Comparison of ENCODE assay signal across 34 cellular contexts in genomic region chr11:132187814-132188213, GRCh38.
DNase-seq lines count a peak whose midpoint lies in the region; ATAC-seq and TF ChIP-seq lines count a peak whose summit lies in the region.
"Had no signal": no experiment of that assay in that cellular context is flagged by ENCODE, and none has a peak within 500 bp of the region (broad histone marks: within the 10 kb centered on the region; RNA-seq: fewer than 3 reads in every experiment).

No MANE protein-coding gene starts in this region.

- no peaks in the 10 kb centered on the region for H3K27me3 ChIP-seq in MG63
- H3K27me3 ChIP-seq: BLaER1 treated with 17β-estradiol and CSF1 and Interleukin-3, amounts not matched to agents 10 nM and 100 nM; foreskin keratinocyte; heart left ventricle; neural progenitor cell; uterus had no signal

- no peak overlapping the region for H3K27ac Mint-ChIP-seq in HFFc6
- H3K27ac Mint-ChIP-seq: activated naive CD8-positive, alpha-beta T cell treated with anti-CD3 and anti-CD28 coated beads for 36 hours; neural progenitor cell; progenitor cell of endocrine pancreas had no signal

- no peaks in the 10 kb centered on the region for H3K36me3 Mint-ChIP-seq in HFFc6 (ENCODE audit: low read depth)
- H3K36me3 Mint-ChIP-seq: activated naive CD8-positive, alpha-beta T cell treated with anti-CD3 and anti-CD28 coated beads for 36 hours; neural progenitor cell had no signal

- no peak for TF ChIP-seq CTCF in HFFc6 (IDR thresholded peaks at IDR 0.05)

- H3K9me3 Mint-ChIP-seq in HFFc6: no peaks in the 10 kb centered on the region
- H3K9me3 Mint-ChIP-seq: neural progenitor cell had no signal

- DNase-seq in AG08395 (ENCODE audit: low spot score): peak; percentile 31
- DNase-seq in HFFc6: peak; percentile 2
- peak; percentile 22 for DNase-seq in dedifferentiated amniotic fluid mesenchymal stem cell (ENCODE audit: extremely low spot score)
- peak; percentile 26 for DNase-seq in middle frontal gyrus (ENCODE audit: extremely low spot score, low spot score)
- no peak for DNase-seq in MG63
- no peak for DNase-seq in activated CD4-positive, alpha-beta T cell treated with anti-CD3 and anti-CD28 coated beads, Interleukin-2, amount 50 U/mL, for 1 hour
- DNase-seq: 8988T; activated CD4-positive, alpha-beta T cell treated with anti-CD3 and anti-CD28 coated beads for 4 hours; activated CD8-positive, alpha-beta memory T cell treated with anti-CD3 and anti-CD28 coated beads for 24 hours; activated effector memory CD4-positive, alpha-beta T cell treated with anti-CD3 and anti-CD28 coated beads, Interleukin-2, amount 50 U/mL, for 16 hours; activated naive CD8-positive, alpha-beta T cell treated with anti-CD3 and anti-CD28 coated beads for 36 hours; COR-L47; DMS79 treated with DMSO at 0.1 percent for 48 hours; heart left ventricle; left cardiac atrium; mammary epithelial cell; NCI-H1092; NCI-H187 treated with DMSO at 0.1 percent for 48 hours; NCI-H2171 treated with DMSO at 0.1 percent for 48 hours; NCI-H524 treated with DMSO at 0.1 percent for 48 hours; NK-92 treated with Interleukin-12 subunit alpha and Interleukin-12 subunit beta, amount 100 ng/mL, for 24 hours; SHP77 treated with DMSO at 0.1 percent for 48 hours; stimulated activated CD4-positive, alpha-beta T cell treated with anti-CD3 and anti-CD28 coated beads, Interleukin-15, amount 100 ng/mL, for 24 hours; stimulated activated naive CD8-positive, alpha-beta T cell treated with anti-CD3 and anti-CD28 coated beads, Interleukin-15, Interleukin-2, amounts not matched to agents 100 U/mL and 50 U/mL, for 24 hours; uterus had no signal

- no peak for ATAC-seq in GM21737 (IDR thresholded peaks at IDR 0.05; ENCODE audit: unreplicated experiment)
- no peak for ATAC-seq in GM19452 (IDR thresholded peaks at IDR 0.05; ENCODE audit: unreplicated experiment)
- ATAC-seq: foreskin keratinocyte; heart left ventricle; HepG2; left cardiac atrium; Panc1; sciatic nerve; stimulated activated naive CD8-positive, alpha-beta T cell treated with anti-CD3 and anti-CD28 coated beads, Interleukin-15, Interleukin-2, amounts not matched to agents 100 U/mL and 50 U/mL, for 24 hours had no signal

- H3K27me3 Mint-ChIP-seq in HFFc6 (ENCODE audit: insufficient read depth): peaks cover 2% of the 10 kb centered on the region
- H3K27me3 Mint-ChIP-seq: activated naive CD8-positive, alpha-beta T cell treated with anti-CD3 and anti-CD28 coated beads for 36 hours had no signal

- H3K4me3 Mint-ChIP-seq in HFFc6: no peak overlapping the region
- H3K4me3 Mint-ChIP-seq: activated naive CD8-positive, alpha-beta T cell treated with anti-CD3 and anti-CD28 coated beads for 36 hours; neural progenitor cell had no signal

- H3K4me3 ChIP-seq in MG63: no peak overlapping the region
- H3K4me3 ChIP-seq: BLaER1 treated with 17β-estradiol and CSF1 and Interleukin-3, amounts not matched to agents 10 nM and 100 nM; heart left ventricle; neural progenitor cell; uterus had no signal

- no peaks in the 10 kb centered on the region for H3K9me3 ChIP-seq in MG63
- H3K9me3 ChIP-seq: BLaER1 treated with 17β-estradiol and CSF1 and Interleukin-3, amounts not matched to agents 10 nM and 100 nM; heart left ventricle; uterus had no signal

- H3K4me1 Mint-ChIP-seq in HFFc6 (ENCODE audit: low read depth): peaks cover 8% of the 10 kb centered on the region
- H3K4me1 Mint-ChIP-seq: activated naive CD8-positive, alpha-beta T cell treated with anti-CD3 and anti-CD28 coated beads for 36 hours; neural progenitor cell had no signal

- H3K36me3 ChIP-seq in MG63: no peaks in the 10 kb centered on the region
- H3K36me3 ChIP-seq: BLaER1 treated with 17β-estradiol and CSF1 and Interleukin-3, amounts not matched to agents 10 nM and 100 nM; heart left ventricle; neural progenitor cell; uterus had no signal

Comparison
In these comparisons a context has a peak if more than half of its experiments do, and no peak if none do; other contexts are left out.
1. DNase-seq: peak in AG08395 (single experiment), HFFc6 (single experiment), dedifferentiated amniotic fluid mesenchymal stem cell (single experiment) and middle frontal gyrus (single experiment); none in MG63 (single experiment) and activated CD4-positive, alpha-beta T cell treated with anti-CD3 and anti-CD28 coated beads, Interleukin-2, amount 50 U/mL, for 1 hour (single experiment).